Comparison of ENCODE assay signal across 9 cellular contexts in the genomic region with DNA sequence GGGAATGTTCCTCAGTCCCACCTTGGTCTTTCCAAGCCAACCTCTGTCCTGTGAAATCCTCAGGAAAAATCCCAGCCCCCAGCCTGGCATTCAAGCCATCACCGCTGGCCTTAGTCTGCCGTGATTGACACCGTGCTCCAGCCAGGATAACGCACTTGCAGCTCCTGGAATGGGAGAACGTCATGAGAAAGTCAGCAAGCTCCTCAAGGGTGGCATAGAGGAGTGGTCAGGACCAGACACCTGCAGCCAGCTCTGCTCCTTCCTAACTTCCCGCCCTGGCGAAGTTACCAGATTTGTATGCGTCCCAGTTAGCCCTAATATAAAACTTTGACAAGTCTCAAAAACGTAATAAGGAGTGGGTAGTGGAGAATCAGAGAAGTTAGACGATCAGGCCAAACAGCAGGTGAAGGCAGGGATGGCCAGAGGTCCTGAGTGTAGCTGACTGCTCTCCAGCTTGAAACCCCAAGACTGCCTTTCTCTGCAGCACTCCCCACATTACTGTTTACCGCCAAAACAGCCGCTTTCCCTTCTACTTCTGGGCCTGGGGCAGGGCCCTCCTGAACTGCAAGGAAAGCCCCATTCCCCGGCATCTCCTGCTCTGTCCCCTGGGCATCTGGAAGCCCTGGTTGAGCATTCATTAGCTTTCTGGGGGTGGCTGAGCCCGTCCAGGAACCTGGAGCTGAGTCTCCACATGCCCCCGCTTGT. TPM values are rescaled to one million over a fixed set of nuclear protein-coding genes. Genes with fewer than 3 reads are reported as not detected.
DNase-seq lines count a peak whose midpoint lies in the region; ATAC-seq and TF ChIP-seq lines count a peak whose summit lies in the region.
"Had no signal": no experiment of that assay in that cellular context is flagged by ENCODE, and none has a peak within 500 bp of the region (broad histone marks: within the 10 kb centered on the region; RNA-seq: fewer than 3 reads in every experiment).

No MANE protein-coding gene starts in this region.

- H2AFZ ChIP-seq in fibroblast of lung (ENCODE audit: low read length) (peak overlapping the region; percentile 78), osteoblast (ENCODE audit: low read length) (no peak overlapping the region), MM.1S (ENCODE audit: low read length) (no peak overlapping the region)

- H3K4me3 Mint-ChIP-seq in Caco-2 (ENCODE audit: unreplicated experiment), result peak overlapping the region; percentile 93

- no peaks in the 10 kb centered on the region for H3K9me2 ChIP-seq in MM.1S (replicated peaks; ENCODE audit: insufficient read depth, low read length)

- 0 out of 2 replicates have a peak, but pooled peaks cover 2% of the 10 kb centered on the region for H3F3A ChIP-seq in MM.1S (ENCODE audit: insufficient read depth, low read length)

- H3K4me3 ChIP-seq in Caco-2 (ENCODE audit: low read depth, low read length) (peak overlapping the region; percentile 95), fibroblast of lung (replicated peaks in 1 of 4; ENCODE audit: control extremely low read depth in 1 of 4, insufficient read depth in 1 of 4, low read depth in 3 of 4, low read length in 4 of 4) (peak overlapping the region; percentile 34 to 48 (median 42)), osteoblast (ENCODE audit: insufficient read depth, low read length) (no peak overlapping the region), MM.1S (ENCODE audit: low read length) (no peak overlapping the region)

- TSS peak; percentile 74 for BruUV-seq in Caco-2 (replicated peaks; lab: Mats Ljungman, UMichigan)

- H3K9me3 ChIP-seq in Caco-2 (no peaks in the 10 kb centered on the region), fibroblast of lung (ENCODE audit: control insufficient read depth, insufficient read depth, low read depth, low read length) (no peaks in the 10 kb centered on the region), osteoblast (ENCODE audit: low read depth, low read length) (no peaks in the 10 kb centered on the region), MM.1S (replicated peaks; ENCODE audit: insufficient read depth, low read length) (no peaks in the 10 kb centered on the region)

- CTCF ChIA-PET in Caco-2 (lab: Charles Lee), result interaction anchor here (0.6 to 2.2 kb wide), 4 partner anchors 34 to 271 kb away, joined by 3 to 10 read pairs (median 4); a partner anchor contains a TSS

- H3K4me2 ChIP-seq in fibroblast of lung (ENCODE audit: extremely low read depth, insufficient read depth, low read length), result peak overlapping the region; percentile 79
- peak overlapping the region; percentile 28 for H3K4me2 ChIP-seq in osteoblast (ENCODE audit: insufficient read depth, low read length)
- H3K4me2 ChIP-seq in MM.1S (ENCODE audit: low read depth, low read length), result no peak overlapping the region

- peaks cover 6% of the 10 kb centered on the region for H3K36me3 Mint-ChIP-seq in Caco-2 (ENCODE audit: insufficient read depth, unreplicated experiment)

- peaks cover 23% of the 10 kb centered on the region for H3K4me1 Mint-ChIP-seq in Caco-2 (ENCODE audit: low read depth, unreplicated experiment)

- H3K4me1 ChIP-seq in Caco-2, result peaks cover 9% of the 10 kb centered on the region; the same call in 1 of the 2 replicates
- peaks cover 28% of the 10 kb centered on the region for H3K4me1 ChIP-seq in fibroblast of lung (ENCODE audit: control insufficient read depth, extremely low read depth, insufficient read depth, low read length)
- H3K4me1 ChIP-seq in osteoblast (ENCODE audit: insufficient read depth, low read length), result no peaks in the 10 kb centered on the region
- peaks cover 11% of the 10 kb centered on the region for H3K4me1 ChIP-seq in MM.1S (ENCODE audit: low read length)

- ATAC-seq in SK-N-SH treated with all-trans-retinoic acid at 6 μM for 48 hours, result peak; percentile 19
- ATAC-seq in GM19467 (IDR thresholded peaks at IDR 0.05; ENCODE audit: unreplicated experiment), result no peak
- no peak for ATAC-seq in HG03045 (IDR thresholded peaks at IDR 0.05; ENCODE audit: unreplicated experiment)

- intact Hi-C loops in Caco-2 (cut with micrococcal nuclease; ENCODE audit: unreplicated experiment), result no loop called here

- H3K27me3 ChIP-seq in Caco-2 (replicated peaks; ENCODE audit: control insufficient read depth, insufficient read depth, low read length) (no peaks in the 10 kb centered on the region), fibroblast of lung (ENCODE audit: control insufficient read depth, insufficient read depth, low read length) (no peaks in the 10 kb centered on the region), osteoblast (ENCODE audit: insufficient read depth, low read length) (peaks cover 38% of the 10 kb centered on the region), MM.1S (replicated peaks; ENCODE audit: insufficient read depth, low read length) (no peaks in the 10 kb centered on the region)

- H3K79me2 ChIP-seq in fibroblast of lung (ENCODE audit: control insufficient read depth, insufficient read depth, low read length), result peaks cover 34% of the 10 kb centered on the region
- no peaks in the 10 kb centered on the region for H3K79me2 ChIP-seq in osteoblast (ENCODE audit: insufficient read depth, low read length)
- H3K79me2 ChIP-seq in MM.1S (ENCODE audit: low read length), result no peaks in the 10 kb centered on the region

- H3K9ac ChIP-seq in fibroblast of lung (ENCODE audit: insufficient read depth, low read length) (peak overlapping the region; percentile 8), MM.1S (ENCODE audit: low read length) (no peak overlapping the region)

- no peaks in the 10 kb centered on the region for H3K27me3 Mint-ChIP-seq in Caco-2 (ENCODE audit: insufficient read depth, unreplicated experiment)

- peaks cover 10% of the 10 kb centered on the region for H3K36me3 ChIP-seq in Caco-2 (ENCODE audit: control insufficient read depth, insufficient read depth, low read length)
- H3K36me3 ChIP-seq in fibroblast of lung (ENCODE audit: control insufficient read depth, insufficient read depth, low read length), result peaks cover 2% of the 10 kb centered on the region
- H3K36me3 ChIP-seq in osteoblast (ENCODE audit: insufficient read depth, low read length), result no peaks in the 10 kb centered on the region
- H3K36me3 ChIP-seq in MM.1S (replicated peaks; ENCODE audit: insufficient read depth, low read length), result no peaks in the 10 kb centered on the region

- no peak overlapping the region for H3K27ac Mint-ChIP-seq in Caco-2 (ENCODE audit: unreplicated experiment)

- POLR2A ChIA-PET in Caco-2 (lab: Charles Lee), result interaction anchor here (1.0 kb wide), 1 partner anchor 1201 kb away, joined by 3 read pairs; a partner anchor contains a TSS

- DNase-seq in Caco-2 (no peak), fibroblast of lung (ENCODE audit: low read depth in 2 of 2) (no peak), osteoblast (ENCODE audit: insufficient read length, low spot score, missing footprints) (no peak), MM.1S (no peak), AG08396 (ENCODE audit: low spot score) (no peak)
- DNase-seq: NCI-H1105 had no signal

- no peaks in the 10 kb centered on the region for H4K20me1 ChIP-seq in fibroblast of lung (ENCODE audit: control insufficient read depth, extremely low read depth, insufficient read depth, low read length)
- no peaks in the 10 kb centered on the region for H4K20me1 ChIP-seq in osteoblast (ENCODE audit: insufficient read depth, low read length)
- H4K20me1 ChIP-seq in MM.1S (ENCODE audit: insufficient read depth, low read length), result no peaks in the 10 kb centered on the region

- no peaks in the 10 kb centered on the region for H3K9me3 Mint-ChIP-seq in Caco-2 (ENCODE audit: unreplicated experiment)

- TF ChIP-seq CTCF in Caco-2 (IDR thresholded peaks at IDR 0.05; ENCODE audit: insufficient read depth in 1 of 2, low read depth in 1 of 2, low read length in 1 of 2, severe bottlenecking in 1 of 2, unreplicated experiment in 1 of 2) (no peak), fibroblast of lung (conservative IDR thresholded peaks at IDR 0.05 in 1 of 2, IDR thresholded peaks at IDR 0.05 in 1 of 2; ENCODE audit: low read depth in 1 of 2, low read length in 2 of 2) (no peak), osteoblast (IDR thresholded peaks at IDR 0.05; ENCODE audit: extremely low read depth, low read depth, low read length) (no peak), MM.1S (IDR thresholded peaks at IDR 0.05; ENCODE audit: low read length) (no peak)

- H3K27ac ChIP-seq in fibroblast of lung (ENCODE audit: insufficient read depth, low read length) (peak overlapping the region; percentile 35), osteoblast (ENCODE audit: low read depth, low read length) (no peak overlapping the region), MM.1S (ENCODE audit: low read length) (no peak overlapping the region)

TF ChIP-seq in SK-N-SH treated with all-trans-retinoic acid at 6 μM for 48 hours, 23 proteins besides CTCF, POLR2A, EP300 and RAD21 (continues in another document):
- no peak for TF ChIP-seq TCF4 (CRISPR knock-in tag; IDR thresholded peaks at IDR 0.05; ENCODE audit: borderline replicate concordance)
- TF ChIP-seq BACH2 (CRISPR knock-in tag; IDR thresholded peaks at IDR 0.05; ENCODE audit: borderline replicate concordance), result no peak
- no peak for TF ChIP-seq ZNF70 (CRISPR knock-in tag; IDR thresholded peaks at IDR 0.05)
- TF ChIP-seq, protein P1, sequence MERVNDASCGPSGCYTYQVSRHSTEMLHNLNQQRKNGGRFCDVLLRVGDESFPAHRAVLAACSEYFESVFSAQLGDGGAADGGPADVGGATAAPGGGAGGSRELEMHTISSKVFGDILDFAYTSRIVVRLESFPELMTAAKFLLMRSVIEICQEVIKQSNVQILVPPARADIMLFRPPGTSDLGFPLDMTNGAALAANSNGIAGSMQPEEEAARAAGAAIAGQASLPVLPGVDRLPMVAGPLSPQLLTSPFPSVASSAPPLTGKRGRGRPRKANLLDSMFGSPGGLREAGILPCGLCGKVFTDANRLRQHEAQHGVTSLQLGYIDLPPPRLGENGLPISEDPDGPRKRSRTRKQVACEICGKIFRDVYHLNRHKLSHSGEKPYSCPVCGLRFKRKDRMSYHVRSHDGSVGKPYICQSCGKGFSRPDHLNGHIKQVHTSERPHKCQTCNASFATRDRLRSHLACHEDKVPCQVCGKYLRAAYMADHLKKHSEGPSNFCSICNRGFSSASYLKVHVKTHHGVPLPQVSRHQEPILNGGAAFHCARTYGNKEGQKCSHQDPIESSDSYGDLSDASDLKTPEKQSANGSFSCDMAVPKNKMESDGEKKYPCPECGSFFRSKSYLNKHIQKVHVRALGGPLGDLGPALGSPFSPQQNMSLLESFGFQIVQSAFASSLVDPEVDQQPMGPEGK (CRISPR knock-in tag; IDR thresholded peaks at IDR 0.05; ENCODE audit: borderline replicate concordance), result no peak
- no peak for TF ChIP-seq OSR1 (CRISPR knock-in tag; IDR thresholded peaks at IDR 0.05)
- no peak for TF ChIP-seq CSDC2 (CRISPR knock-in tag; IDR thresholded peaks at IDR 0.05)
- no peak for TF ChIP-seq ZFP30 (CRISPR knock-in tag; IDR thresholded peaks at IDR 0.05)
- TF ChIP-seq ZFP3 (CRISPR knock-in tag; IDR thresholded peaks at IDR 0.05), result no peak
- no peak for TF ChIP-seq ARNTL (CRISPR knock-in tag; IDR thresholded peaks at IDR 0.05; ENCODE audit: borderline replicate concordance, low read depth)
- TF ChIP-seq PPARA (CRISPR knock-in tag; IDR thresholded peaks at IDR 0.05; ENCODE audit: borderline replicate concordance), result no peak

RNA-seq across cellular contexts. Expression of a gene that starts 1.3 kb away (rescaled TPM):
- total RNA-seq in Caco-2 (2022) (156 and 165 TPM in 2 replicates), fibroblast of lung (387 and 1,064 TPM in 2 replicates), osteoblast (52.2 and 72.4 TPM in 2 replicates)
- polyA plus RNA-seq in fibroblast of lung, result 1,283 and 1,566 TPM in 2 replicates
- polyA plus RNA-seq in fibroblast of lung (2012), result 748 and 845 TPM in 2 replicates
- 440 and 622 TPM in 2 replicates for polyA minus RNA-seq in fibroblast of lung (ENCODE audit: low replicate concordance)

Comparison
In these comparisons a context has a peak if more than half of its experiments do, and no peak if none do; other contexts are left out.
1. H3K4me3 ChIP-seq: peak in Caco-2 (single experiment) and fibroblast of lung (4 of 4); none in osteoblast (single experiment) and MM.1S (single experiment).